Comparison of ENCODE assay signal across 1 cellular context in the genomic region with DNA sequence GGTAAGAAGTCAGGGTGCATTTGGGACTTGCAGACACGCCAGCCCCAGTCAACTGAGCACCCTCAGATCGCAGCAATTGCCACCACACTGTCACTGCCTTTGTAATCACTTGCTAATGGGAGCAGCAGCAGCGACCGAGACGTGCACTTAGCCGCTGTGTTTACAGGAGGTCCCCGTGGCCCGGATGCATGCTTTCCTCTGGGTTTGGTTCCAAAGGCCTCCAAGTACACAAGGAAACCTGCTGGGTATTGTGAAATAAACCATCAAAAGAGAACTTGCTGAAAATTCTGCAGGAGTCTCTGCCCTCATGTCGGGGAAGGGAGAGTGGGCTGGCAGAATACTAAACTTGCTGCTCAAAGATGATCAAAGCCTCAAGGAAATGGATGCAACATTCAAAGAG.
TF ChIP-seq lines count a peak whose summit lies in the region.

No MANE protein-coding gene starts in this region.

TF ChIP-seq in HepG2, 621 proteins besides CTCF, POLR2A, EP300 and RAD21 (continues in another document):
- TF ChIP-seq, protein P1, sequence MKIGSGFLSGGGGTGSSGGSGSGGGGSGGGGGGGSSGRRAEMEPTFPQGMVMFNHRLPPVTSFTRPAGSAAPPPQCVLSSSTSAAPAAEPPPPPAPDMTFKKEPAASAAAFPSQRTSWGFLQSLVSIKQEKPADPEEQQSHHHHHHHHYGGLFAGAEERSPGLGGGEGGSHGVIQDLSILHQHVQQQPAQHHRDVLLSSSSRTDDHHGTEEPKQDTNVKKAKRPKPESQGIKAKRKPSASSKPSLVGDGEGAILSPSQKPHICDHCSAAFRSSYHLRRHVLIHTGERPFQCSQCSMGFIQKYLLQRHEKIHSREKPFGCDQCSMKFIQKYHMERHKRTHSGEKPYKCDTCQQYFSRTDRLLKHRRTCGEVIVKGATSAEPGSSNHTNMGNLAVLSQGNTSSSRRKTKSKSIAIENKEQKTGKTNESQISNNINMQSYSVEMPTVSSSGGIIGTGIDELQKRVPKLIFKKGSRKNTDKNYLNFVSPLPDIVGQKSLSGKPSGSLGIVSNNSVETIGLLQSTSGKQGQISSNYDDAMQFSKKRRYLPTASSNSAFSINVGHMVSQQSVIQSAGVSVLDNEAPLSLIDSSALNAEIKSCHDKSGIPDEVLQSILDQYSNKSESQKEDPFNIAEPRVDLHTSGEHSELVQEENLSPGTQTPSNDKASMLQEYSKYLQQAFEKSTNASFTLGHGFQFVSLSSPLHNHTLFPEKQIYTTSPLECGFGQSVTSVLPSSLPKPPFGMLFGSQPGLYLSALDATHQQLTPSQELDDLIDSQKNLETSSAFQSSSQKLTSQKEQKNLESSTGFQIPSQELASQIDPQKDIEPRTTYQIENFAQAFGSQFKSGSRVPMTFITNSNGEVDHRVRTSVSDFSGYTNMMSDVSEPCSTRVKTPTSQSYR (CRISPR knock-in tag; IDR thresholded peaks at IDR 0.05; ENCODE audit: borderline replicate concordance): no peak
- TF ChIP-seq NR2F6 (IDR thresholded peaks at IDR 0.05) (peak; percentile 40), NR2F6 (CRISPR knock-in tag; IDR thresholded peaks at IDR 0.05) (0 out of 2 replicates have a peak, but pooled peaks have one; percentile 43), ZNF605 (CRISPR knock-in tag; IDR thresholded peaks at IDR 0.05) (peak; percentile 77), KAT2B (IDR thresholded peaks at IDR 0.05; ENCODE audit: borderline replicate concordance, low read depth, low read length) (no peak), HOXA3 (CRISPR knock-in tag; IDR thresholded peaks at IDR 0.05) (peak; percentile 78; the same call in 1 of the 2 replicates), JUND (CRISPR knock-in tag; IDR thresholded peaks at IDR 0.05) (no peak), HNF4A (CRISPR knock-in tag; IDR thresholded peaks at IDR 0.05) (peak; percentile 75), ZNF572 (CRISPR knock-in tag; IDR thresholded peaks at IDR 0.05) (peak; percentile 87; the same call in 1 of the 2 replicates), SOX5 (CRISPR knock-in tag; IDR thresholded peaks at IDR 0.05; ENCODE audit: borderline replicate concordance) (peak; percentile 51; the same call in 1 of the 2 replicates), ZNF331 (CRISPR knock-in tag; IDR thresholded peaks at IDR 0.05) (0 out of 2 replicates have a peak, but pooled peaks have one; percentile 32), HNF4G (IDR thresholded peaks at IDR 0.05; ENCODE audit: borderline replicate concordance, low read depth, low read length) (peak; percentile 78), HNF4G (CRISPR knock-in tag; IDR thresholded peaks at IDR 0.05; ENCODE audit: borderline replicate concordance, low read depth) (peak; percentile 52; the same call in 1 of the 2 replicates), MEF2D (CRISPR knock-in tag; IDR thresholded peaks at IDR 0.05) (peak; percentile 43; the same call in 1 of the 2 replicates), ZBTB20 (CRISPR knock-in tag; IDR thresholded peaks at IDR 0.05; ENCODE audit: borderline replicate concordance, low read depth) (peak; percentile 53; the same call in 1 of the 2 replicates), ZNF143 (CRISPR knock-in tag; IDR thresholded peaks at IDR 0.05) (no peak), SMARCC2 (IDR thresholded peaks at IDR 0.05) (no peak), ZNF263 (CRISPR knock-in tag; IDR thresholded peaks at IDR 0.05) (peak; percentile 49), ZNF547 (CRISPR knock-in tag; IDR thresholded peaks at IDR 0.05) (no peak), ZNF441 (CRISPR knock-in tag; IDR thresholded peaks at IDR 0.05; ENCODE audit: borderline replicate concordance) (peak; percentile 30; the same call in 1 of the 2 replicates), RFXAP (CRISPR knock-in tag; IDR thresholded peaks at IDR 0.05; ENCODE audit: borderline replicate concordance) (0 out of 2 replicates have a peak, but pooled peaks have one; percentile 56), HHEX (CRISPR knock-in tag; IDR thresholded peaks at IDR 0.05) (no peak), STAT5B (CRISPR knock-in tag; IDR thresholded peaks at IDR 0.05) (no peak), KDM6A (CRISPR knock-in tag; IDR thresholded peaks at IDR 0.05; ENCODE audit: low read depth) (no peak), HDAC2 (CRISPR knock-in tag; IDR thresholded peaks at IDR 0.05) (peak; percentile 80), NFIC (IDR thresholded peaks at IDR 0.05; ENCODE audit: low read length) (0 out of 2 replicates have a peak, but pooled peaks have one; percentile 22), ZMAT3 (CRISPR knock-in tag; conservative IDR thresholded peaks at IDR 0.05) (no peak), JARID2 (CRISPR knock-in tag; IDR thresholded peaks at IDR 0.05; ENCODE audit: insufficient replicate concordance) (no peak), ZNF12 (CRISPR knock-in tag; IDR thresholded peaks at IDR 0.05) (0 out of 2 replicates have a peak, but pooled peaks have one; percentile 29)
- TF ChIP-seq, protein P2, sequence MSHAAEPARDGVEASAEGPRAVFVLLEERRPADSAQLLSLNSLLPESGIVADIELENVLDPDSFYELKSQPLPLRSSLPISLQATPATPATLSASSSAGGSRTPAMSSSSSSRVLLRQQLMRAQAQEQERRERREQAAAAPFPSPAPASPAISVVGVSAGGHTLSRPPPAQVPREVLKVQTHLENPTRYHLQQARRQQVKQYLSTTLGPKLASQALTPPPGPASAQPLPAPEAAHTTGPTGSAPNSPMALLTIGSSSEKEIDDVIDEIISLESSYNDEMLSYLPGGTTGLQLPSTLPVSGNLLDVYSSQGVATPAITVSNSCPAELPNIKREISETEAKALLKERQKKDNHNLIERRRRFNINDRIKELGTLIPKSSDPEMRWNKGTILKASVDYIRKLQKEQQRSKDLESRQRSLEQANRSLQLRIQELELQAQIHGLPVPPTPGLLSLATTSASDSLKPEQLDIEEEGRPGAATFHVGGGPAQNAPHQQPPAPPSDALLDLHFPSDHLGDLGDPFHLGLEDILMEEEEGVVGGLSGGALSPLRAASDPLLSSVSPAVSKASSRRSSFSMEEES (CRISPR knock-in tag; IDR thresholded peaks at IDR 0.05): peak; percentile 46; the same call in 1 of the 2 replicates
- TF ChIP-seq, protein P3, sequence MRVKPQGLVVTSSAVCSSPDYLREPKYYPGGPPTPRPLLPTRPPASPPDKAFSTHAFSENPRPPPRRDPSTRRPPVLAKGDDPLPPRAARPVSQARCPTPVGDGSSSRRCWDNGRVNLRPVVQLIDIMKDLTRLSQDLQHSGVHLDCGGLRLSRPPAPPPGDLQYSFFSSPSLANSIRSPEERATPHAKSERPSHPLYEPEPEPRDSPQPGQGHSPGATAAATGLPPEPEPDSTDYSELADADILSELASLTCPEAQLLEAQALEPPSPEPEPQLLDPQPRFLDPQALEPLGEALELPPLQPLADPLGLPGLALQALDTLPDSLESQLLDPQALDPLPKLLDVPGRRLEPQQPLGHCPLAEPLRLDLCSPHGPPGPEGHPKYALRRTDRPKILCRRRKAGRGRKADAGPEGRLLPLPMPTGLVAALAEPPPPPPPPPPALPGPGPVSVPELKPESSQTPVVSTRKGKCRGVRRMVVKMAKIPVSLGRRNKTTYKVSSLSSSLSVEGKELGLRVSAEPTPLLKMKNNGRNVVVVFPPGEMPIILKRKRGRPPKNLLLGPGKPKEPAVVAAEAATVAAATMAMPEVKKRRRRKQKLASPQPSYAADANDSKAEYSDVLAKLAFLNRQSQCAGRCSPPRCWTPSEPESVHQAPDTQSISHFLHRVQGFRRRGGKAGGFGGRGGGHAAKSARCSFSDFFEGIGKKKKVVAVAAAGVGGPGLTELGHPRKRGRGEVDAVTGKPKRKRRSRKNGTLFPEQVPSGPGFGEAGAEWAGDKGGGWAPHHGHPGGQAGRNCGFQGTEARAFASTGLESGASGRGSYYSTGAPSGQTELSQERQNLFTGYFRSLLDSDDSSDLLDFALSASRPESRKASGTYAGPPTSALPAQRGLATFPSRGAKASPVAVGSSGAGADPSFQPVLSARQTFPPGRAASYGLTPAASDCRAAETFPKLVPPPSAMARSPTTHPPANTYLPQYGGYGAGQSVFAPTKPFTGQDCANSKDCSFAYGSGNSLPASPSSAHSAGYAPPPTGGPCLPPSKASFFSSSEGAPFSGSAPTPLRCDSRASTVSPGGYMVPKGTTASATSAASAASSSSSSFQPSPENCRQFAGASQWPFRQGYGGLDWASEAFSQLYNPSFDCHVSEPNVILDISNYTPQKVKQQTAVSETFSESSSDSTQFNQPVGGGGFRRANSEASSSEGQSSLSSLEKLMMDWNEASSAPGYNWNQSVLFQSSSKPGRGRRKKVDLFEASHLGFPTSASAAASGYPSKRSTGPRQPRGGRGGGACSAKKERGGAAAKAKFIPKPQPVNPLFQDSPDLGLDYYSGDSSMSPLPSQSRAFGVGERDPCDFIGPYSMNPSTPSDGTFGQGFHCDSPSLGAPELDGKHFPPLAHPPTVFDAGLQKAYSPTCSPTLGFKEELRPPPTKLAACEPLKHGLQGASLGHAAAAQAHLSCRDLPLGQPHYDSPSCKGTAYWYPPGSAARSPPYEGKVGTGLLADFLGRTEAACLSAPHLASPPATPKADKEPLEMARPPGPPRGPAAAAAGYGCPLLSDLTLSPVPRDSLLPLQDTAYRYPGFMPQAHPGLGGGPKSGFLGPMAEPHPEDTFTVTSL (CRISPR knock-in tag; IDR thresholded peaks at IDR 0.05; ENCODE audit: borderline replicate concordance): peak; percentile 84; the same call in 1 of the 2 replicates
- TF ChIP-seq, protein P4, sequence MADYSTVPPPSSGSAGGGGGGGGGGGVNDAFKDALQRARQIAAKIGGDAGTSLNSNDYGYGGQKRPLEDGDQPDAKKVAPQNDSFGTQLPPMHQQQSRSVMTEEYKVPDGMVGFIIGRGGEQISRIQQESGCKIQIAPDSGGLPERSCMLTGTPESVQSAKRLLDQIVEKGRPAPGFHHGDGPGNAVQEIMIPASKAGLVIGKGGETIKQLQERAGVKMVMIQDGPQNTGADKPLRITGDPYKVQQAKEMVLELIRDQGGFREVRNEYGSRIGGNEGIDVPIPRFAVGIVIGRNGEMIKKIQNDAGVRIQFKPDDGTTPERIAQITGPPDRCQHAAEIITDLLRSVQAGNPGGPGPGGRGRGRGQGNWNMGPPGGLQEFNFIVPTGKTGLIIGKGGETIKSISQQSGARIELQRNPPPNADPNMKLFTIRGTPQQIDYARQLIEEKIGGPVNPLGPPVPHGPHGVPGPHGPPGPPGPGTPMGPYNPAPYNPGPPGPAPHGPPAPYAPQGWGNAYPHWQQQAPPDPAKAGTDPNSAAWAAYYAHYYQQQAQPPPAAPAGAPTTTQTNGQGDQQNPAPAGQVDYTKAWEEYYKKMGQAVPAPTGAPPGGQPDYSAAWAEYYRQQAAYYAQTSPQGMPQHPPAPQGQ (CRISPR knock-in tag; IDR thresholded peaks at IDR 0.05; ENCODE audit: borderline replicate concordance): no peak
- TF ChIP-seq, protein P5, sequence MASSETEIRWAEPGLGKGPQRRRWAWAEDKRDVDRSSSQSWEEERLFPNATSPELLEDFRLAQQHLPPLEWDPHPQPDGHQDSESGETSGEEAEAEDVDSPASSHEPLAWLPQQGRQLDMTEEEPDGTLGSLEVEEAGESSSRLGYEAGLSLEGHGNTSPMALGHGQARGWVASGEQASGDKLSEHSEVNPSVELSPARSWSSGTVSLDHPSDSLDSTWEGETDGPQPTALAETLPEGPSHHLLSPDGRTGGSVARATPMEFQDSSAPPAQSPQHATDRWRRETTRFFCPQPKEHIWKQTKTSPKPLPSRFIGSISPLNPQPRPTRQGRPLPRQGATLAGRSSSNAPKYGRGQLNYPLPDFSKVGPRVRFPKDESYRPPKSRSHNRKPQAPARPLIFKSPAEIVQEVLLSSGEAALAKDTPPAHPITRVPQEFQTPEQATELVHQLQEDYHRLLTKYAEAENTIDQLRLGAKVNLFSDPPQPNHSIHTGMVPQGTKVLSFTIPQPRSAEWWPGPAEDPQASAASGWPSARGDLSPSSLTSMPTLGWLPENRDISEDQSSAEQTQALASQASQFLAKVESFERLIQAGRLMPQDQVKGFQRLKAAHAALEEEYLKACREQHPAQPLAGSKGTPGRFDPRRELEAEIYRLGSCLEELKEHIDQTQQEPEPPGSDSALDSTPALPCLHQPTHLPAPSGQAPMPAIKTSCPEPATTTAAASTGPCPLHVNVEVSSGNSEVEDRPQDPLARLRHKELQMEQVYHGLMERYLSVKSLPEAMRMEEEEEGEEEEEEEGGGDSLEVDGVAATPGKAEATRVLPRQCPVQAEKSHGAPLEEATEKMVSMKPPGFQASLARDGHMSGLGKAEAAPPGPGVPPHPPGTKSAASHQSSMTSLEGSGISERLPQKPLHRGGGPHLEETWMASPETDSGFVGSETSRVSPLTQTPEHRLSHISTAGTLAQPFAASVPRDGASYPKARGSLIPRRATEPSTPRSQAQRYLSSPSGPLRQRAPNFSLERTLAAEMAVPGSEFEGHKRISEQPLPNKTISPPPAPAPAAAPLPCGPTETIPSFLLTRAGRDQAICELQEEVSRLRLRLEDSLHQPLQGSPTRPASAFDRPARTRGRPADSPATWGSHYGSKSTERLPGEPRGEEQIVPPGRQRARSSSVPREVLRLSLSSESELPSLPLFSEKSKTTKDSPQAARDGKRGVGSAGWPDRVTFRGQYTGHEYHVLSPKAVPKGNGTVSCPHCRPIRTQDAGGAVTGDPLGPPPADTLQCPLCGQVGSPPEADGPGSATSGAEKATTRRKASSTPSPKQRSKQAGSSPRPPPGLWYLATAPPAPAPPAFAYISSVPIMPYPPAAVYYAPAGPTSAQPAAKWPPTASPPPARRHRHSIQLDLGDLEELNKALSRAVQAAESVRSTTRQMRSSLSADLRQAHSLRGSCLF (CRISPR knock-in tag; IDR thresholded peaks at IDR 0.05; ENCODE audit: borderline replicate concordance): no peak
- TF ChIP-seq, protein P6, sequence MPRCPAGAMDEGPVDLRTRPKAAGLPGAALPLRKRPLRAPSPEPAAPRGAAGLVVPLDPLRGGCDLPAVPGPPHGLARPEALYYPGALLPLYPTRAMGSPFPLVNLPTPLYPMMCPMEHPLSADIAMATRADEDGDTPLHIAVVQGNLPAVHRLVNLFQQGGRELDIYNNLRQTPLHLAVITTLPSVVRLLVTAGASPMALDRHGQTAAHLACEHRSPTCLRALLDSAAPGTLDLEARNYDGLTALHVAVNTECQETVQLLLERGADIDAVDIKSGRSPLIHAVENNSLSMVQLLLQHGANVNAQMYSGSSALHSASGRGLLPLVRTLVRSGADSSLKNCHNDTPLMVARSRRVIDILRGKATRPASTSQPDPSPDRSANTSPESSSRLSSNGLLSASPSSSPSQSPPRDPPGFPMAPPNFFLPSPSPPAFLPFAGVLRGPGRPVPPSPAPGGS (CRISPR knock-in tag; IDR thresholded peaks at IDR 0.05): no peak
- TF ChIP-seq, protein P7, sequence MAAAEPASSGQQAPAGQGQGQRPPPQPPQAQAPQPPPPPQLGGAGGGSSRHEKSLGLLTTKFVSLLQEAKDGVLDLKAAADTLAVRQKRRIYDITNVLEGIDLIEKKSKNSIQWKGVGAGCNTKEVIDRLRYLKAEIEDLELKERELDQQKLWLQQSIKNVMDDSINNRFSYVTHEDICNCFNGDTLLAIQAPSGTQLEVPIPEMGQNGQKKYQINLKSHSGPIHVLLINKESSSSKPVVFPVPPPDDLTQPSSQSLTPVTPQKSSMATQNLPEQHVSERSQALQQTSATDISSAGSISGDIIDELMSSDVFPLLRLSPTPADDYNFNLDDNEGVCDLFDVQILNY (CRISPR knock-in tag; conservative IDR thresholded peaks at IDR 0.05): no peak
